Comparison of ENCODE assay signal across 15 cellular contexts in genomic region chr9:112437406-112437805, GRCh38. TPM values are rescaled to one million over a fixed set of nuclear protein-coding genes. Genes with fewer than 3 reads are reported as not detected.
A peak's percentile ranks its signal among the peaks of the same experiment; 100 is the strongest.
DNase-seq lines count a peak whose midpoint lies in the region; ATAC-seq, FAIRE-seq and TF ChIP-seq lines count a peak whose summit lies in the region.
"Had no signal": no experiment of that assay in that cellular context is flagged by ENCODE, and none has a peak within 500 bp of the region (broad histone marks: within the 10 kb centered on the region; RNA-seq: fewer than 3 reads in every experiment).

No MANE protein-coding gene starts in this region.

- H3K9me1 ChIP-seq in keratinocyte (ENCODE audit: control insufficient read depth, extremely low read depth, insufficient read depth, low read length), result no peaks in the 10 kb centered on the region

- H3K27ac ChIP-seq in keratinocyte (ENCODE audit: control insufficient read depth, insufficient read depth, low read length), result no peak overlapping the region
- H3K27ac ChIP-seq: BLaER1 treated with 17β-estradiol and CSF1 and Interleukin-3, amounts not matched to agents 10 nM and 100 nM had no signal

- H3K9ac ChIP-seq in keratinocyte (ENCODE audit: control insufficient read depth, extremely low read depth, insufficient read depth, low read length), result no peak overlapping the region
- H3K9ac ChIP-seq: BLaER1 treated with 17β-estradiol and CSF1 and Interleukin-3, amounts not matched to agents 10 nM and 100 nM had no signal

- H3K9me3 ChIP-seq in keratinocyte (ENCODE audit: control insufficient read depth, low read depth, low read length), result no peaks in the 10 kb centered on the region
- H3K9me3 ChIP-seq: BLaER1 treated with 17β-estradiol and CSF1 and Interleukin-3, amounts not matched to agents 10 nM and 100 nM had no signal

- peak; percentile 56 for FAIRE-seq in keratinocyte (lab: Jason Lieb, UNC)

- H4K20me1 ChIP-seq in keratinocyte (ENCODE audit: control insufficient read depth, extremely low read depth, insufficient read depth, low read length), result no peaks in the 10 kb centered on the region
- H4K20me1 ChIP-seq: BLaER1 treated with 17β-estradiol and CSF1 and Interleukin-3, amounts not matched to agents 10 nM and 100 nM had no signal

- DNase-seq in COLO668 (lab: John Stamatoyannopoulos, UW; ENCODE audit: unreplicated experiment) (peak; percentile 23), LHCN-M2 (ENCODE audit: low read depth) (peak; percentile 20), NCI-H82 treated with DMSO at 0.1 percent for 48 hours (lab: John Stamatoyannopoulos, UW; ENCODE audit: unreplicated experiment) (peak; percentile 16), keratinocyte (ENCODE audit: low read depth, low spot score) (no peak), COR-L47 (lab: John Stamatoyannopoulos, UW) (no peak), D341Med (ENCODE audit: low spot score) (no peak)
- DNase-seq: ACHN; CD4-positive, CD25-positive, alpha-beta regulatory T cell; DMS53; GF-D8; GOT3; H9; IMR-90 had no signal

- dilution Hi-C loops in keratinocyte (cut with MboI; ENCODE audit: extremely low pct_ligation_motif_present, low sequenced_read_pairs), result no loop called here

- H2AFZ ChIP-seq in keratinocyte (ENCODE audit: control insufficient read depth, low read length), result no peak overlapping the region

- TF ChIP-seq CTCF in keratinocyte (optimal IDR thresholded peaks at IDR 0.05 in 1 of 3, IDR thresholded peaks at IDR 0.05 in 1 of 3, conservative IDR thresholded peaks at IDR 0.05 in 1 of 3; ENCODE audit: extremely low read depth in 1 of 3, insufficient read depth in 2 of 3, low read length in 3 of 3), result no peak

- H3K27me3 ChIP-seq in keratinocyte (ENCODE audit: control insufficient read depth, extremely low read depth, insufficient read depth, low read length), result no peaks in the 10 kb centered on the region
- H3K27me3 ChIP-seq: BLaER1 treated with 17β-estradiol and CSF1 and Interleukin-3, amounts not matched to agents 10 nM and 100 nM had no signal

- H3K36me3 ChIP-seq in keratinocyte (ENCODE audit: control insufficient read depth in 2 of 2, extremely low read depth in 1 of 2, insufficient read depth in 2 of 2, low read length in 2 of 2), result no peaks in the 10 kb centered on the region

- H3K4me1 ChIP-seq in keratinocyte (ENCODE audit: control insufficient read depth, extremely low read depth, insufficient read depth, low read length), result no peaks in the 10 kb centered on the region
- H3K4me1 ChIP-seq: BLaER1 treated with 17β-estradiol and CSF1 and Interleukin-3, amounts not matched to agents 10 nM and 100 nM had no signal

- no peak for ATAC-seq in GM18498 (IDR thresholded peaks at IDR 0.05; ENCODE audit: unreplicated experiment)

- no peak overlapping the region for H3K4me3 ChIP-seq in keratinocyte (ENCODE audit: control insufficient read depth in 2 of 3, extremely low read depth in 1 of 3, insufficient read depth in 2 of 3, low read depth in 1 of 3, low read length in 3 of 3)
- H3K4me3 ChIP-seq: BLaER1 treated with 17β-estradiol and CSF1 and Interleukin-3, amounts not matched to agents 10 nM and 100 nM had no signal

- H3K4me2 ChIP-seq in keratinocyte (ENCODE audit: control insufficient read depth, extremely low read depth, insufficient read depth, low read depth, low read length), result no peak overlapping the region
- H3K4me2 ChIP-seq: BLaER1 treated with 17β-estradiol and CSF1 and Interleukin-3, amounts not matched to agents 10 nM and 100 nM had no signal

- H3K79me2 ChIP-seq in keratinocyte (ENCODE audit: control insufficient read depth, insufficient read depth, low read length), result no peaks in the 10 kb centered on the region

RNA-seq across cellular contexts. Expression of gene KIAA1958, which starts 49.2 kb away (rescaled TPM):
- 0.71 and 1.4 TPM in 2 replicates for total RNA-seq in LHCN-M2 (2014; rRNA removed)
- 0.56 TPM for polyA plus RNA-seq in LHCN-M2 (2012)
- polyA plus RNA-seq in keratinocyte, result 0.77 to 1.2 TPM (median 0.84 TPM) in 3 replicates
- 1.2 TPM for polyA plus RNA-seq in keratinocyte (2011; ENCODE audit: low read depth)
- 0.69 and 0.84 TPM in 2 replicates for polyA plus RNA-seq in keratinocyte (2011; cell fraction: cytosol; rRNA removed)
- 2.1 and 2.3 TPM in 2 replicates for polyA plus RNA-seq in keratinocyte (2011; cell fraction: nucleus; rRNA removed)
- polyA plus RNA-seq in keratinocyte (2012; ENCODE audit: low replicate concordance), result 0.58 and 1.3 TPM in 2 replicates
- polyA minus RNA-seq in keratinocyte, result 7.3 to 8.1 TPM (median 7.7 TPM) in 3 replicates
- polyA minus RNA-seq in keratinocyte (2011; cell fraction: cytosol; rRNA and poly(A)+ RNA removed), result 3.1 TPM
- polyA minus RNA-seq in keratinocyte (2011; cell fraction: nucleus; rRNA and poly(A)+ RNA removed), result 4.5 and 8.0 TPM in 2 replicates

RNA-seq across cellular contexts. Expression of gene HSDL2, which starts 57.5 kb away (rescaled TPM):
- total RNA-seq in LHCN-M2 (2014; rRNA removed), result 43.3 and 45.8 TPM in 2 replicates
- 19.2 TPM for polyA plus RNA-seq in LHCN-M2 (2012)
- 15.7 to 27.6 TPM (median 25.0 TPM) in 3 replicates for polyA plus RNA-seq in keratinocyte
- polyA plus RNA-seq in keratinocyte (2011; ENCODE audit: low read depth), result 38.8 TPM
- polyA plus RNA-seq in keratinocyte (2011; cell fraction: cytosol; rRNA removed), result 18.2 and 29.0 TPM in 2 replicates
- polyA plus RNA-seq in keratinocyte (2011; cell fraction: nucleus; rRNA removed), result 12.6 and 14.9 TPM in 2 replicates
- 14.7 and 19.8 TPM in 2 replicates for polyA plus RNA-seq in keratinocyte (2012; ENCODE audit: low replicate concordance)
- polyA minus RNA-seq in keratinocyte, result 5.4 to 26.8 TPM (median 17.2 TPM) in 3 replicates
- polyA minus RNA-seq in keratinocyte (2011; cell fraction: cytosol; rRNA and poly(A)+ RNA removed), result 18.2 TPM
- polyA minus RNA-seq in keratinocyte (2011; cell fraction: nucleus; rRNA and poly(A)+ RNA removed), result 7.1 and 14.0 TPM in 2 replicates

Comparison
In these comparisons a context has a peak if more than half of its experiments do, and no peak if none do; other contexts are left out.
1. DNase-seq: peak in COLO668 (single experiment), LHCN-M2 (single experiment) and NCI-H82 treated with DMSO at 0.1 percent for 48 hours (single experiment); none in keratinocyte (single experiment), COR-L47 (single experiment) and D341Med (single experiment).